9 cellular contexts compared by ENCODE assay signal in the genomic region with DNA sequence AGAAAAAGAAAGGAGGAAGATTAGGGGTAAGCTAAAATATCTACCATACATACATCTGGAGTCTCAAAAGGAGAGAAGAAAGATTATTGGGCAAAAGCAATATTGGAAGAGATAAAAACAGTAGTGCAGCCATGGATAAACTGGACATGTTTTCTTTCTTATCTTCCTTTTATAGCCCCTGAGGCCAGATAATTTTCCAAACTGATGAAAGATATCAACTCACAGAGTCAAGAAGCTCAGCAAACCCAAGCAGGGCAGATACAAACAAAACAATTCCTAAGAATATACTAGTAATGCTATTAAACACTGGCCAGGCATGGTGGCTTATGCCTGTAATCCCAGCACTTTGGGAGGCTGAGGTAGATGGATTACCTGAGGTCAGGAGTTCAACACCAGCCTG. TPM values are rescaled to one million over a fixed set of nuclear protein-coding genes. Genes with fewer than 3 reads are reported as not detected.
"Had no signal": no experiment of that assay in that cellular context is flagged by ENCODE, and none has a peak within 500 bp of the region (broad histone marks: within the 10 kb centered on the region; RNA-seq: fewer than 3 reads in every experiment).

No MANE protein-coding gene starts in this region.

- H3K9ac ChIP-seq: KMS-11 had no signal

- DNase-seq: IMR-90, KBM-7, KG1 had no signal

- H3K36me3 Mint-ChIP-seq: IgD-negative memory B cell had no signal

- H3K4me3 Mint-ChIP-seq: IgD-negative memory B cell had no signal

- H3K27ac ChIP-seq: HL-60, KMS-11 had no signal

- H3K4me2 ChIP-seq: KMS-11 had no signal

- ATAC-seq: HepG2 had no signal

- FAIRE-seq: HepG2, HTR-8/SVneo had no signal

RNA-seq across cellular contexts. Expression of a gene that starts 21.1 kb away (rescaled TPM):
- total RNA-seq: HT1080 had no signal
- polyA plus RNA-seq: IgD-negative memory B cell had no signal
